8 cellular contexts compared by ENCODE assay signal in the genomic region with DNA sequence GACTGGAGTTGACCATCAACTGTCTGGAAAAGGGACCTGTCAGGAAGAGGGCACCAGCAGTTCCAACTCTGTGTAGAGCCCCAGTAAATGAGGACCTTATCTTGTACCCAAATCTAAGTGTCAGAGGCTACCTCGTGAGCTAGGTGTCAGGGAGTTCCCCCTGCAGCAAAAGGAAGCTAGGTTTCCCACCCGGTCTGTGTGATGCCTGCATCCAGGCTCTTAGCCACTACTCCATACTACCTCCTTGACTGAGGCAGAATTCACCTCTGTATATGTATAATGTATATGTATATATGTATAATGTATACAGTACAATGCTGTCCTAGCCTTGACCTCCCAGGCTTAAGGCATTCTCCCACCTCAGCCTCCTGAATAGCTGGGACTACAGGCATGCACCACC. TPM values are rescaled to one million over a fixed set of nuclear protein-coding genes. Genes with fewer than 3 reads are reported as not detected.
DNase-seq lines count a peak whose midpoint lies in the region; ATAC-seq, FAIRE-seq and TF ChIP-seq lines count a peak whose summit lies in the region.
"Had no signal": no experiment of that assay in that cellular context is flagged by ENCODE, and none has a peak within 500 bp of the region (broad histone marks: within the 10 kb centered on the region; RNA-seq: fewer than 3 reads in every experiment).

No MANE protein-coding gene starts in this region.

- POLR2A ChIA-PET in PC-9 (lab: Charles Lee; ENCODE audit: unreplicated experiment) = interaction anchor here (0.6 to 0.8 kb wide), 3 partner anchors 12 to 89 kb away, joined by 3 to 6 read pairs (median 3); no protein-coding TSS in a partner anchor

- H4K20me1 ChIP-seq in DND-41 (ENCODE audit: insufficient read depth, low read length) (peaks cover 5% of the 10 kb centered on the region; the same call in 1 of the 2 replicates), PC-9 (ENCODE audit: insufficient read depth) (no peaks in the 10 kb centered on the region)

- peak overlapping the region; percentile 39; the same call in 1 of the 2 replicates for H3K4me2 ChIP-seq in DND-41 (ENCODE audit: insufficient read depth, low read length)
- H3K4me2 ChIP-seq in PC-9 = peak overlapping the region; percentile 70

- no peaks in the 10 kb centered on the region for H3K9me2 ChIP-seq in PC-9 (ENCODE audit: insufficient read depth)

- intact Hi-C loops in PC-9 (cut with micrococcal nuclease; ENCODE audit: unreplicated experiment) (loop anchor here (1.0 kb wide), 2 partner anchors 86 to 208 kb away; no protein-coding TSS in a partner anchor), pancreas (cut with DNase I) (loop anchor here in 2 of 3 donors (2.0 to 10.0 kb wide), 3 partner anchors 79 to 209 kb away; a partner anchor contains a TSS)

- no TSS peak for BruUV-seq in PC-9 (replicated peaks; lab: Mats Ljungman, UMichigan)

- no peaks in the 10 kb centered on the region for H3K9me3 Mint-ChIP-seq in effector memory CD8-positive, alpha-beta T cell

- H3K4me3 Mint-ChIP-seq in effector memory CD8-positive, alpha-beta T cell = peak overlapping the region; percentile 64 to 81

- H3K9ac ChIP-seq in DND-41 (ENCODE audit: low read depth, low read length) (no peak overlapping the region), rectal smooth muscle tissue (ENCODE audit: low read length) (no peak overlapping the region)

- TF ChIP-seq CTCF in DND-41 (IDR thresholded peaks at IDR 0.05; ENCODE audit: borderline replicate concordance, extremely low read depth, low read length, poor library complexity, severe bottlenecking) (no peak), PC-9 (conservative IDR thresholded peaks at IDR 0.05) (no peak), pancreas (IDR thresholded peaks at IDR 0.05) (no peak)

- H3K27me3 ChIP-seq in DND-41 (ENCODE audit: insufficient read depth, low read length, poor library complexity) = peaks cover 11% of the 10 kb centered on the region
- no peaks in the 10 kb centered on the region for H3K27me3 ChIP-seq in PC-9 (ENCODE audit: insufficient read depth, low read depth)
- no peaks in the 10 kb centered on the region for H3K27me3 ChIP-seq in rectal smooth muscle tissue (ENCODE audit: control insufficient read depth, insufficient read depth, low read length)
- H3K27me3 ChIP-seq in pancreas = peaks cover 0 to 7% (median 0%) of the 10 kb centered on the region in 4 donors

- ATAC-seq in DND-41 (ENCODE audit: insufficient read depth, low read depth) (0 out of 3 replicates have a peak, but pooled peaks have one; percentile 12), HG03469 (IDR thresholded peaks at IDR 0.05; ENCODE audit: unreplicated experiment) (no peak), pancreas (no peak)
- peak; percentile 89 for ATAC-seq in effector memory CD8-positive, alpha-beta T cell (replicated peaks)

- H3F3A ChIP-seq in PC-9 (ENCODE audit: insufficient read depth, low read depth) = peaks cover 23% of the 10 kb centered on the region

- H3K9me3 ChIP-seq in DND-41 (ENCODE audit: insufficient read depth, low read length, severe bottlenecking) (no peaks in the 10 kb centered on the region), PC-9 (ENCODE audit: insufficient read depth, low read depth) (no peaks in the 10 kb centered on the region), pancreas (no peaks in the 10 kb centered on the region)

- DNase-seq in DND-41 (no peak), PC-9 (no peak), pancreas (no peak), NCI-H187 (lab: John Stamatoyannopoulos, UW) (no peak)
- DNase-seq in effector memory CD8-positive, alpha-beta T cell = peak in 2 of 3 experiments; percentile 5 to 11

- H3K36me3 ChIP-seq in DND-41 (ENCODE audit: insufficient read depth, low read length) (no peaks in the 10 kb centered on the region), PC-9 (ENCODE audit: low read depth) (no peaks in the 10 kb centered on the region), rectal smooth muscle tissue (ENCODE audit: control insufficient read depth, insufficient read depth, low read length) (no peaks in the 10 kb centered on the region), pancreas (no peaks in the 10 kb centered on the region)

- H3K27me3 Mint-ChIP-seq in effector memory CD8-positive, alpha-beta T cell = no peaks in the 10 kb centered on the region

- H3K27ac Mint-ChIP-seq in effector memory CD8-positive, alpha-beta T cell = peak overlapping the region; percentile 29 to 70

- no peaks in the 10 kb centered on the region for H3K36me3 Mint-ChIP-seq in effector memory CD8-positive, alpha-beta T cell (ENCODE audit: insufficient read depth)

- H2AFZ ChIP-seq in DND-41 (ENCODE audit: low read depth, low read length) (peak overlapping the region; percentile 15; the same call in 1 of the 2 replicates), PC-9 (no peak overlapping the region)

- H3K79me2 ChIP-seq in DND-41 (ENCODE audit: insufficient read depth, low read length) (no peaks in the 10 kb centered on the region), PC-9 (ENCODE audit: low read depth) (no peaks in the 10 kb centered on the region)

- FAIRE-seq in pancreas (lab: Jason Lieb, UNC) = no peak

- no peak overlapping the region for H3K27ac ChIP-seq in DND-41 (ENCODE audit: low read length)
- no peak overlapping the region for H3K27ac ChIP-seq in PC-9
- H3K27ac ChIP-seq in rectal smooth muscle tissue (ENCODE audit: low read depth, low read length) = no peak overlapping the region
- no peak overlapping the region for H3K27ac ChIP-seq in pancreas

- peaks cover 10 to 11% of the 10 kb centered on the region in 2 donors for H3K4me1 Mint-ChIP-seq in effector memory CD8-positive, alpha-beta T cell (ENCODE audit: low read depth in 2 of 2)

- CTCF ChIA-PET in PC-9 (lab: Charles Lee) = interaction anchor here (0.5 to 3.7 kb wide), 9 partner anchors 24 to 481 kb away, joined by 3 to 35 read pairs (median 4); no protein-coding TSS in a partner anchor

- H3K4me3 ChIP-seq in DND-41 (ENCODE audit: low read depth in 1 of 2, low read length in 2 of 2) (no peak overlapping the region), PC-9 (no peak overlapping the region), rectal smooth muscle tissue (ENCODE audit: low read length) (peak overlapping the region; percentile 52), pancreas (peak overlapping the region in 1 of 4 donors; percentile 25)

- 28 to 40% methylated on average over 2 of the region's 2 CpGs for WGBS in pancreas, 2 donors

- peaks cover 4% of the 10 kb centered on the region for H3K4me1 ChIP-seq in DND-41 (ENCODE audit: insufficient read depth, low read length)
- H3K4me1 ChIP-seq in PC-9 (replicated peaks; ENCODE audit: insufficient read depth) = peaks cover 18% of the 10 kb centered on the region
- peaks cover 4% of the 10 kb centered on the region for H3K4me1 ChIP-seq in rectal smooth muscle tissue (ENCODE audit: control insufficient read depth, insufficient read depth, low read length)
- H3K4me1 ChIP-seq in pancreas = no peaks in the 10 kb centered on the region

RNA-seq across cellular contexts. Expression of a gene that starts 15.5 kb away (rescaled TPM):
- 35.0 and 37.6 TPM in 2 replicates for total RNA-seq in PC-9 (2021)
- 10 to 100 TPM in 2 of 6 donors, 1 to 10 TPM in 4; 5.2 to 15.2 (median 7.0) TPM for total RNA-seq in pancreas
- 1 to 10 TPM; 1.7 to 2.7 TPM for polyA plus RNA-seq in pancreas

RNA-seq across cellular contexts. Expression of a gene that starts 33.1 kb away (rescaled TPM):
- 15.0 and 17.1 TPM in 2 replicates for total RNA-seq in PC-9 (2021)
- under 1 TPM in 4 of 6 donors, not detected in 2; 0.06 to 0.23 (median 0.20) TPM for total RNA-seq in pancreas
- under 1 TPM; 0.14 to 0.15 TPM for polyA plus RNA-seq in pancreas
- total RNA-seq: mononuclear cell had no signal

Comparison
In these comparisons a context has a peak if more than half of its experiments do, and no peak if none do; other contexts are left out.
1. ATAC-seq: peak in DND-41 (single experiment) and effector memory CD8-positive, alpha-beta T cell (single experiment); none in HG03469 (single experiment) and pancreas (0 of 4).
2. DNase-seq: peak in effector memory CD8-positive, alpha-beta T cell (2 of 3); none in DND-41 (single experiment), PC-9 (0 of 2), pancreas (0 of 6) and NCI-H187 (0 of 2).
3. RNA of a gene that starts 33.1 kb away (total RNA-seq): 15.0 to 17.1 TPM in PC-9; 0.06 to 0.23 TPM in pancreas; every median in the first group is over 10 times any median in the second.